Comparison of ENCODE assay signal across 8 cellular contexts in genomic region chr17:28726912-28727726, GRCh38. TPM values are rescaled to one million over a fixed set of nuclear protein-coding genes. Genes with fewer than 3 reads are reported as not detected.
DNase-seq lines count a peak whose midpoint lies in the region; ATAC-seq, FAIRE-seq and TF ChIP-seq lines count a peak whose summit lies in the region.

No MANE protein-coding gene starts in this region.

- TF ChIP-seq CTCF in kidney (IDR thresholded peaks at IDR 0.05; ENCODE audit: borderline replicate concordance, extremely low read depth, insufficient read depth): peak; percentile 100

- intact Hi-C loops in kidney (cut with DNase I): no loop called here

- H3K9me3 ChIP-seq in kidney (ENCODE audit: control insufficient read depth in 1 of 2, low read length in 2 of 2): no peaks in the 10 kb centered on the region

- H3K4me1 ChIP-seq in kidney (ENCODE audit: control insufficient read depth in 1 of 2, insufficient read depth in 1 of 2, low read depth in 1 of 2, low read length in 2 of 2): peaks cover 0 to 16% of the 10 kb centered on the region in 2 donors

- peaks cover 11 to 23% of the 10 kb centered on the region in 2 donors for H3K36me3 ChIP-seq in kidney (ENCODE audit: control insufficient read depth in 1 of 2, insufficient read depth in 2 of 2, low read length in 2 of 2)

- peak overlapping the region; percentile 96 to 99 for H3K27ac ChIP-seq in kidney (ENCODE audit: low read depth in 2 of 2, low read length in 2 of 2)

- peak overlapping the region in 1 of 2 donors; percentile 62 for H3K9ac ChIP-seq in kidney (ENCODE audit: low read length in 2 of 2)

- FAIRE-seq in kidney (lab: Jason Lieb, UNC): no peak

- ATAC-seq in GM18873 (IDR thresholded peaks at IDR 0.05; ENCODE audit: low FRiP score, unreplicated experiment): peak; percentile 43
- ATAC-seq in HG03159 (IDR thresholded peaks at IDR 0.05; ENCODE audit: unreplicated experiment): peak; percentile 38
- ATAC-seq in activated CD4-positive, CD25-positive, alpha-beta regulatory T cell treated with anti-CD3 and anti-CD28 coated beads, Interleukin-2, amount 50 U/mL, for 24 hours: peak; percentile 31 to 36

- DNase-seq in AG08396 (ENCODE audit: low spot score): peak; percentile 90
- DNase-seq in NCI-H345 treated with DMSO at 0.1 percent for 48 hours (lab: John Stamatoyannopoulos, UW; ENCODE audit: unreplicated experiment): peak; percentile 92
- peak; percentile 95 for DNase-seq in cerebellar cortex (ENCODE audit: low spot score)
- peak; percentile 98 for DNase-seq in kidney
- DNase-seq in stimulated activated CD4-positive, alpha-beta T cell treated with anti-CD3 and anti-CD28 coated beads, Interleukin-15, amount 100 ng/mL, for 1 hour (ENCODE audit: low read depth in 1 of 2, low spot score in 1 of 2): peak; percentile 81 to 88

- peak overlapping the region; percentile 75 to 95 for H3K4me3 ChIP-seq in kidney (ENCODE audit: low read length in 2 of 2)

RNA-seq across cellular contexts. Expression of gene TLCD1, which starts 1.1 kb away (rescaled TPM):
- total RNA-seq in kidney: 25.3 TPM
- 30.0 TPM for polyA plus RNA-seq in kidney (ENCODE audit: insufficient read depth, low read depth, low replicate concordance)

RNA-seq across cellular contexts. Expression of gene NEK8, which starts 1.5 kb away (rescaled TPM):
- 20.6 TPM for total RNA-seq in kidney
- polyA plus RNA-seq in kidney (ENCODE audit: insufficient read depth, low read depth, low replicate concordance): 4.7 TPM

RNA-seq across cellular contexts. Expression of gene RPL23A, which starts 7.3 kb away (rescaled TPM):
- total RNA-seq in kidney: 1,188 TPM
- polyA plus RNA-seq in kidney (ENCODE audit: insufficient read depth, low read depth, low replicate concordance): 1,159 TPM

RNA-seq across cellular contexts. Expression of gene RAB34, which starts 9.5 kb away (rescaled TPM):
- 119 TPM for total RNA-seq in kidney
- 128 TPM for polyA plus RNA-seq in kidney (ENCODE audit: insufficient read depth, low read depth, low replicate concordance)

RNA-seq across cellular contexts. Expression of gene PROCA1, which starts 15.4 kb away (rescaled TPM):
- total RNA-seq in kidney: 3.4 TPM
- 3.5 TPM for polyA plus RNA-seq in kidney (ENCODE audit: insufficient read depth, low read depth, low replicate concordance)

Comparison
In these comparisons a context has a peak if more than half of its experiments do, and no peak if none do; other contexts are left out.
1. Peak in every context shown above with its lines: DNase-seq, ATAC-seq, H3K4me3 ChIP-seq and H3K27ac ChIP-seq.